In genomic region chr10:87916515-87916914, GRCh38 we compare ENCODE assay signal across 20 cellular contexts. TPM values are rescaled to one million over a fixed set of nuclear protein-coding genes. Genes with fewer than 3 reads are reported as not detected.
DNase-seq lines count a peak whose midpoint lies in the region; ATAC-seq and TF ChIP-seq lines count a peak whose summit lies in the region.
"Had no signal": no experiment of that assay in that cellular context is flagged by ENCODE, and none has a peak within 500 bp of the region (broad histone marks: within the 10 kb centered on the region; RNA-seq: fewer than 3 reads in every experiment).

No MANE protein-coding gene starts in this region.

- 69 to 72% methylated on average over 3 of the region's 3 CpGs for WGBS in upper lobe of left lung, 2 donors

- no peak for TF ChIP-seq POLR2A in upper lobe of left lung (IDR thresholded peaks at IDR 0.05)

- CTCF ChIA-PET in MCF 10A (lab: Yijun Ruan, JAX) = no interaction called here

- ATAC-seq in naive B cell (ENCODE audit: low read depth in 2 of 2) (no peak), upper lobe of left lung (ENCODE audit: low FRiP score in 2 of 2) (no peak), GM21528 (IDR thresholded peaks at IDR 0.05; ENCODE audit: low FRiP score, unreplicated experiment) (no peak), HG03565 (IDR thresholded peaks at IDR 0.05; ENCODE audit: unreplicated experiment) (no peak)

- peaks cover 20 to 45% (median 32%) of the 10 kb centered on the region in 4 donors for H3K4me1 ChIP-seq in upper lobe of left lung

- peak overlapping the region in 3 of 4 donors; percentile 9 to 67 (median 25) for H3K27ac ChIP-seq in upper lobe of left lung
- H3K27ac ChIP-seq: C4-2B, upper lobe of right lung, WERI-Rb-1 had no signal

- TF ChIP-seq EP300 in upper lobe of left lung (IDR thresholded peaks at IDR 0.05) = no peak

- peaks cover 13% of the 10 kb centered on the region for H3K9me3 Mint-ChIP-seq in activated naive CD8-positive, alpha-beta T cell (ENCODE audit: low read depth)
- peaks cover 26% of the 10 kb centered on the region for H3K9me3 Mint-ChIP-seq in activated naive CD8-positive, alpha-beta T cell treated with anti-CD3 and anti-CD28 coated beads for 36 hours
- H3K9me3 Mint-ChIP-seq in MCF 10A (ENCODE audit: unreplicated experiment) (peaks cover 9% of the 10 kb centered on the region), naive B cell (peaks cover 7 to 34% (median 28%) of the 10 kb centered on the region in 7 donors)

- H3K27ac Mint-ChIP-seq in activated naive CD8-positive, alpha-beta T cell = no peak overlapping the region
- no peak overlapping the region for H3K27ac Mint-ChIP-seq in activated naive CD8-positive, alpha-beta T cell treated with anti-CD3 and anti-CD28 coated beads for 36 hours
- H3K27ac Mint-ChIP-seq in MCF 10A (ENCODE audit: low read depth, unreplicated experiment) (peak overlapping the region; percentile 11), naive B cell (peak overlapping the region in 5 of 6 donors; percentile 16 to 91 (median 45))
- H3K27ac Mint-ChIP-seq: activated CD4-positive, alpha-beta memory T cell treated with anti-CD3 and anti-CD28 coated beads, Interleukin-2, amount 10 ng/mL, durations not matched to agents 7 days and 5 days; endodermal cell had no signal

- BruUV-seq in MCF 10A (replicated peaks; lab: Mats Ljungman, UMichigan) = no TSS peak

- peaks cover 0 to 17% (median 0%) of the 10 kb centered on the region in 4 donors for H3K36me3 ChIP-seq in upper lobe of left lung
- H3K36me3 ChIP-seq: adrenal gland had no signal

- H3K27me3 Mint-ChIP-seq in activated naive CD8-positive, alpha-beta T cell = no peaks in the 10 kb centered on the region
- H3K27me3 Mint-ChIP-seq in activated naive CD8-positive, alpha-beta T cell treated with anti-CD3 and anti-CD28 coated beads for 36 hours = no peaks in the 10 kb centered on the region
- H3K27me3 Mint-ChIP-seq in MCF 10A (ENCODE audit: insufficient read depth, unreplicated experiment) (no peaks in the 10 kb centered on the region), naive B cell (no peaks in the 10 kb centered on the region)
- H3K27me3 Mint-ChIP-seq: activated CD4-positive, alpha-beta memory T cell treated with anti-CD3 and anti-CD28 coated beads, Interleukin-2, amount 10 ng/mL, durations not matched to agents 7 days and 5 days had no signal

- no peaks in the 10 kb centered on the region for H3K27me3 ChIP-seq in upper lobe of left lung
- H3K27me3 ChIP-seq: adrenal gland, upper lobe of right lung had no signal

- H3K36me3 Mint-ChIP-seq in activated naive CD8-positive, alpha-beta T cell = peaks cover 27% of the 10 kb centered on the region
- H3K36me3 Mint-ChIP-seq in activated naive CD8-positive, alpha-beta T cell treated with anti-CD3 and anti-CD28 coated beads for 36 hours = peaks cover 48% of the 10 kb centered on the region
- H3K36me3 Mint-ChIP-seq in MCF 10A (ENCODE audit: insufficient read depth, unreplicated experiment) (peaks cover 37% of the 10 kb centered on the region), naive B cell (peaks cover 28 to 39% of the 10 kb centered on the region in 2 donors)

- peaks cover 5 to 20% (median 15%) of the 10 kb centered on the region in 4 donors for H3K9me3 ChIP-seq in upper lobe of left lung

- no peak for DNase-seq in activated naive CD8-positive, alpha-beta T cell treated with anti-CD3 and anti-CD28 coated beads for 36 hours
- DNase-seq in MCF 10A (ENCODE audit: unreplicated experiment) = no peak
- no peak for DNase-seq in naive B cell
- DNase-seq in upper lobe of left lung = no peak
- DNase-seq in amniotic stem cell (lab: John Stamatoyannopoulos, UW) = no peak
- DNase-seq: activated CD4-positive, alpha-beta memory T cell treated with anti-CD3 and anti-CD28 coated beads, Interleukin-2, amount 10 ng/mL, durations not matched to agents 7 days and 5 days; DMS79; endodermal cell; hypothalamus; NCI-H1930; NCI-H446; posterior cingulate gyrus; T-helper 1 cell; upper lobe of right lung; WERI-Rb-1 had no signal

- no peak for TF ChIP-seq CTCF in MCF 10A (IDR thresholded peaks at IDR 0.05; ENCODE audit: unreplicated experiment)
- no peak for TF ChIP-seq CTCF in upper lobe of left lung (IDR thresholded peaks at IDR 0.05)

- POLR2A ChIA-PET in MCF 10A (lab: Yijun Ruan, JAX) = interaction anchor here (0.8 to 2.3 kb wide), 3 partner anchors 21 to 126 kb away, joined by 4 to 8 read pairs (median 4); no protein-coding TSS in a partner anchor

- intact Hi-C loops in MCF 10A (cut with micrococcal nuclease) = no loop called here

- H3K4me3 ChIP-seq in upper lobe of left lung = no peak overlapping the region
- H3K4me3 ChIP-seq: adrenal gland, upper lobe of right lung had no signal

- H3K4me3 Mint-ChIP-seq in activated naive CD8-positive, alpha-beta T cell = peak overlapping the region; percentile 23
- no peak overlapping the region for H3K4me3 Mint-ChIP-seq in activated naive CD8-positive, alpha-beta T cell treated with anti-CD3 and anti-CD28 coated beads for 36 hours
- H3K4me3 Mint-ChIP-seq in MCF 10A (ENCODE audit: unreplicated experiment) = no peak overlapping the region
- peak overlapping the region in 1 of 8 donors; percentile 36 for H3K4me3 Mint-ChIP-seq in naive B cell
- H3K4me3 Mint-ChIP-seq: activated CD4-positive, alpha-beta memory T cell treated with anti-CD3 and anti-CD28 coated beads, Interleukin-2, amount 10 ng/mL, durations not matched to agents 7 days and 5 days; endodermal cell had no signal

- H3K4me1 Mint-ChIP-seq in activated naive CD8-positive, alpha-beta T cell (ENCODE audit: low read depth) = peaks cover 48% of the 10 kb centered on the region
- H3K4me1 Mint-ChIP-seq in activated naive CD8-positive, alpha-beta T cell treated with anti-CD3 and anti-CD28 coated beads for 36 hours = peaks cover 28% of the 10 kb centered on the region
- H3K4me1 Mint-ChIP-seq in MCF 10A (ENCODE audit: insufficient read depth, unreplicated experiment) (peaks cover 49% of the 10 kb centered on the region), naive B cell (peaks cover 49 to 69% (median 56%) of the 10 kb centered on the region in 3 donors)

RNA-seq across cellular contexts. Expression of gene PTEN, which starts 53.1 kb away (rescaled TPM):
- 10 to 100 TPM; 44.5 to 50.8 TPM for total RNA-seq in activated naive CD8-positive, alpha-beta T cell treated with anti-CD3 and anti-CD28 coated beads for 36 hours
- total RNA-seq in MCF 10A (2022) = 55.5 and 64.1 TPM in 2 replicates
- 10 to 100 TPM; 34.1 to 53.4 (median 46.7) TPM for polyA plus RNA-seq in naive B cell (ENCODE audit: low read depth in 6 of 6)
- total RNA-seq in upper lobe of left lung = 100 to 1,000 TPM in 3 of 6 donors, 10 to 100 TPM in 3; 63.3 to 177 (median 99.0) TPM

RNA-seq across cellular contexts. Expression of gene KLLN, which starts 53.2 kb away (rescaled TPM):
- under 1 TPM; 0.58 to 0.64 TPM for total RNA-seq in activated naive CD8-positive, alpha-beta T cell treated with anti-CD3 and anti-CD28 coated beads for 36 hours
- total RNA-seq in MCF 10A (2022) (0.56 and 0.68 TPM in 2 replicates), upper lobe of left lung (under 1 TPM in 4 of 6 donors, not detected in 2; 0.20 to 0.54 (median 0.44) TPM)
- under 1 TPM in 5 of 6 donors, not detected in 1; 0.09 to 0.55 (median 0.22) TPM for polyA plus RNA-seq in naive B cell (ENCODE audit: low read depth in 6 of 6)

Comparison
In these comparisons a context has a peak if more than half of its experiments do, and no peak if none do; other contexts are left out.
1. H3K27ac Mint-ChIP-seq: peak in MCF 10A (single experiment) and naive B cell (5 of 6); none in activated naive CD8-positive, alpha-beta T cell (single experiment) and activated naive CD8-positive, alpha-beta T cell treated with anti-CD3 and anti-CD28 coated beads for 36 hours (single experiment).